11 cellular contexts compared by ENCODE assay signal in genomic region chr17:7186241-7186640, GRCh38. TPM values are rescaled to one million over a fixed set of nuclear protein-coding genes. Genes with fewer than 3 reads are reported as not detected.
A peak's percentile ranks its signal among the peaks of the same experiment; 100 is the strongest.
DNase-seq lines count a peak whose midpoint lies in the region; ATAC-seq, FAIRE-seq and TF ChIP-seq lines count a peak whose summit lies in the region.
"Had no signal": no experiment of that assay in that cellular context is flagged by ENCODE, and none has a peak within 500 bp of the region (broad histone marks: within the 10 kb centered on the region; RNA-seq: fewer than 3 reads in every experiment).

No MANE protein-coding gene starts in this region.

- H3K4me2 ChIP-seq in A549, result no peak overlapping the region

- H3K4me1 ChIP-seq in A549, result peaks cover 11% of the 10 kb centered on the region
- no peaks in the 10 kb centered on the region for H3K4me1 ChIP-seq in CD4-positive, alpha-beta memory T cell (ENCODE audit: insufficient read depth, low read length)

- H3K27ac Mint-ChIP-seq in CD4-positive, alpha-beta memory T cell, result peak overlapping the region in 1 of 7 donors; percentile 67
- H3K27ac Mint-ChIP-seq: natural killer cell had no signal

- H3K36me3 ChIP-seq in CD4-positive, alpha-beta memory T cell (ENCODE audit: insufficient read depth, low read length), result no peaks in the 10 kb centered on the region

- DNase-seq in A549 (ENCODE audit: low read depth in 1 of 2, low spot score in 1 of 2), result peak; percentile 37 to 53
- DNase-seq in RPMI8226, result peak; percentile 31
- no peak for DNase-seq in fibroblast of the aortic adventitia (ENCODE audit: low read depth)
- no peak for DNase-seq in iPS-NIHi7 (ENCODE audit: extremely low spot score)
- no peak for DNase-seq in CD4-positive, alpha-beta memory T cell
- no peak for DNase-seq in NCI-H1436 treated with DMSO at 0.1 percent for 48 hours (lab: John Stamatoyannopoulos, UW)
- DNase-seq: hippocampal formation, natural killer cell, NCI-H226 had no signal

- FAIRE-seq in A549 (lab: Jason Lieb, UNC), result no peak

- ATAC-seq in A549 (peak; percentile 46 to 63; a peak in 4 of 6 replicates), GM19452 (IDR thresholded peaks at IDR 0.05; ENCODE audit: unreplicated experiment) (no peak)

- no peak for TF ChIP-seq CTCF in A549 (IDR thresholded peaks at IDR 0.05)
- TF ChIP-seq CTCF in GM12873 (IDR thresholded peaks at IDR 0.05; ENCODE audit: insufficient read depth, low read depth, low read length, missing control alignments), result peak; percentile 62
- peak; percentile 5 for TF ChIP-seq CTCF in fibroblast of the aortic adventitia (IDR thresholded peaks at IDR 0.05; ENCODE audit: insufficient read depth, low read length)

- no peaks in the 10 kb centered on the region for H3K27me3 Mint-ChIP-seq in CD4-positive, alpha-beta memory T cell

- no peaks in the 10 kb centered on the region for H3K27me3 ChIP-seq in CD4-positive, alpha-beta memory T cell (ENCODE audit: insufficient read depth, low read length)

- no peak for TF ChIP-seq RAD21 in A549 (conservative IDR thresholded peaks at IDR 0.05 in 1 of 2, IDR thresholded peaks at IDR 0.05 in 1 of 2)

- WGBS in A549 (ENCODE audit: missing lambda C conversion rate), result 71% methylated on average over 7 of the region's 7 CpGs

- no peaks in the 10 kb centered on the region for H3K9me3 Mint-ChIP-seq in CD4-positive, alpha-beta memory T cell
- H3K9me3 Mint-ChIP-seq: natural killer cell had no signal

- no peak overlapping the region for H3K27ac ChIP-seq in A549
- no peak overlapping the region for H3K27ac ChIP-seq in CD4-positive, alpha-beta memory T cell (ENCODE audit: low read depth, low read length)

- no peaks in the 10 kb centered on the region for H3K9me3 ChIP-seq in A549
- H3K9me3 ChIP-seq in CD4-positive, alpha-beta memory T cell (ENCODE audit: control insufficient read depth in 1 of 2, low read length in 2 of 2), result no peaks in the 10 kb centered on the region

- intact Hi-C loops in CD4-positive, alpha-beta memory T cell (cut with micrococcal nuclease), result no loop called here

- TF ChIP-seq POLR2A in A549 (IDR thresholded peaks at IDR 0.05; ENCODE audit: low read length), result no peak

- H3K4me1 Mint-ChIP-seq in CD4-positive, alpha-beta memory T cell, result peaks cover 1 to 5% (median 4%) of the 10 kb centered on the region in 4 donors

- no peak overlapping the region for H3K4me3 ChIP-seq in A549
- H3K4me3 ChIP-seq in fibroblast of the aortic adventitia (ENCODE audit: low read depth, low read length), result no peak overlapping the region
- H3K4me3 ChIP-seq in CD4-positive, alpha-beta memory T cell (ENCODE audit: low read length in 2 of 2), result no peak overlapping the region

- CTCF ChIA-PET in A549 (lab: Yijun Ruan, JAX), result interaction anchor here (2.6 to 10.7 kb wide), 3 partner anchors 9 to 139 kb away, joined by 8 to 314 read pairs (median 50); partner anchors contain the start of gene SLC16A11
- CTCF ChIA-PET in CD4-positive, alpha-beta memory T cell (lab: Charles Lee; ENCODE audit: partially characterized antibody), result interaction anchor here (1.3 kb wide), 1 partner anchor 9 kb away, joined by 5 read pairs; no protein-coding TSS in a partner anchor

- no peak for TF ChIP-seq EP300 in A549 (IDR thresholded peaks at IDR 0.05)

- H3K36me3 Mint-ChIP-seq in CD4-positive, alpha-beta memory T cell, result no peaks in the 10 kb centered on the region
- H3K36me3 Mint-ChIP-seq: natural killer cell had no signal

- H3K4me3 Mint-ChIP-seq in CD4-positive, alpha-beta memory T cell, result no peak overlapping the region
- H3K4me3 Mint-ChIP-seq: natural killer cell had no signal

- POLR2A ChIA-PET in A549 (lab: Yijun Ruan, JAX), result no interaction called here
- POLR2A ChIA-PET in CD4-positive, alpha-beta memory T cell (lab: Charles Lee; ENCODE audit: partially characterized antibody), result no interaction called here

TF ChIP-seq in A549, 52 proteins besides CTCF, POLR2A, EP300 and RAD21 (continues in another document):
- TF ChIP-seq CHD2 (IDR thresholded peaks at IDR 0.05; ENCODE audit: low read length, partially characterized antibody), result no peak
- TF ChIP-seq FOSB (CRISPR knock-in tag; IDR thresholded peaks at IDR 0.05), result no peak
- TF ChIP-seq KDM1A (IDR thresholded peaks at IDR 0.05; ENCODE audit: low read depth), result peak; percentile 77; the same call in 1 of the 2 replicates
- no peak for TF ChIP-seq ZNF302 (CRISPR knock-in tag; IDR thresholded peaks at IDR 0.05)
- no peak for TF ChIP-seq ELK1 (IDR thresholded peaks at IDR 0.05; ENCODE audit: low read depth, low read length)
- no peak for TF ChIP-seq HMGXB4 (CRISPR knock-in tag; IDR thresholded peaks at IDR 0.05; ENCODE audit: borderline replicate concordance)

RNA-seq across cellular contexts. Expression of gene ASGR1, which starts 7.1 kb away (rescaled TPM):
- polyA plus RNA-seq in A549 (2011; rRNA removed) (2.6 and 3.4 TPM in 2 replicates), A549 (2017; fragmentation: RNase III; extraction: RNeasy Plus Mini Kit Qiagen cat#74134 plus additional on column Dnase treatment) (1.0 to 1.6 TPM (median 1.6 TPM) in 3 replicates)
- 1.2 and 1.6 TPM in 2 replicates for polyA plus RNA-seq in A549 (2012; cell fraction: cytosol; rRNA removed)
- 6.4 and 7.0 TPM in 2 replicates for polyA plus RNA-seq in A549 (2012; cell fraction: nucleus; rRNA removed)
- polyA minus RNA-seq in A549 (2011; rRNA and poly(A)+ RNA removed), result 2.1 TPM in 2 replicates
- total RNA-seq in fibroblast of the aortic adventitia (ENCODE audit: low replicate concordance), result 0.09 and 2.8 TPM in 2 replicates
- total RNA-seq in CD4-positive, alpha-beta memory T cell, result not detected
- not detected for polyA plus RNA-seq in CD4-positive, alpha-beta memory T cell

RNA-seq across cellular contexts. Expression of gene DLG4, which starts 33.4 kb away (rescaled TPM):
- polyA plus RNA-seq in A549 (2011; rRNA removed) (8.3 and 9.2 TPM in 2 replicates), A549 (2017; fragmentation: RNase III; extraction: RNeasy Plus Mini Kit Qiagen cat#74134 plus additional on column Dnase treatment) (16.1 to 22.6 TPM (median 21.3 TPM) in 3 replicates)
- polyA plus RNA-seq in A549 (2012; cell fraction: cytosol; rRNA removed), result 10.9 and 12.1 TPM in 2 replicates
- 29.1 and 29.3 TPM in 2 replicates for polyA plus RNA-seq in A549 (2012; cell fraction: nucleus; rRNA removed)
- polyA minus RNA-seq in A549 (2011; rRNA and poly(A)+ RNA removed), result 10.5 and 12.4 TPM in 2 replicates
- total RNA-seq in fibroblast of the aortic adventitia (ENCODE audit: low replicate concordance), result 2.9 and 11.9 TPM in 2 replicates
- total RNA-seq in CD4-positive, alpha-beta memory T cell, result 1 to 10 TPM; 7.2 to 7.6 TPM
- under 1 TPM; 0.44 to 0.50 TPM for polyA plus RNA-seq in CD4-positive, alpha-beta memory T cell

RNA-seq across cellular contexts. Expression of gene ACADVL, which starts 33.5 kb away (rescaled TPM):
- polyA plus RNA-seq in A549 (2011; rRNA removed) (238 and 288 TPM in 2 replicates), A549 (2017; fragmentation: RNase III; extraction: RNeasy Plus Mini Kit Qiagen cat#74134 plus additional on column Dnase treatment) (392 to 429 TPM (median 425 TPM) in 3 replicates)
- 382 and 426 TPM in 2 replicates for polyA plus RNA-seq in A549 (2012; cell fraction: cytosol; rRNA removed)
- polyA plus RNA-seq in A549 (2012; cell fraction: nucleus; rRNA removed), result 3,030 and 3,491 TPM in 2 replicates
- 239 and 248 TPM in 2 replicates for polyA minus RNA-seq in A549 (2011; rRNA and poly(A)+ RNA removed)
- 136 and 210 TPM in 2 replicates for total RNA-seq in fibroblast of the aortic adventitia (ENCODE audit: low replicate concordance)
- 100 to 1,000 TPM; 340 to 342 TPM for total RNA-seq in CD4-positive, alpha-beta memory T cell
- 100 to 1,000 TPM; 110 to 118 TPM for polyA plus RNA-seq in CD4-positive, alpha-beta memory T cell

RNA-seq across cellular contexts. Expression of gene DVL2, which starts 48.1 kb away (rescaled TPM):
- polyA plus RNA-seq in A549 (2011; rRNA removed) (5.7 and 9.6 TPM in 2 replicates), A549 (2017; fragmentation: RNase III; extraction: RNeasy Plus Mini Kit Qiagen cat#74134 plus additional on column Dnase treatment) (30.7 to 40.4 TPM (median 37.7 TPM) in 3 replicates)
- 6.5 and 9.2 TPM in 2 replicates for polyA plus RNA-seq in A549 (2012; cell fraction: cytosol; rRNA removed)
- 13.8 and 22.3 TPM in 2 replicates for polyA plus RNA-seq in A549 (2012; cell fraction: nucleus; rRNA removed)
- polyA minus RNA-seq in A549 (2011; rRNA and poly(A)+ RNA removed), result 27.8 and 36.3 TPM in 2 replicates
- 67.7 and 102 TPM in 2 replicates for total RNA-seq in fibroblast of the aortic adventitia (ENCODE audit: low replicate concordance)
- 10 to 100 TPM; 75.1 to 76.8 TPM for total RNA-seq in CD4-positive, alpha-beta memory T cell
- 10 to 100 TPM; 22.0 to 23.7 TPM for polyA plus RNA-seq in CD4-positive, alpha-beta memory T cell

RNA-seq across cellular contexts. Expression of gene PHF23, which starts 53.0 kb away (rescaled TPM):
- polyA plus RNA-seq in A549 (2011; rRNA removed), result 52.1 and 61.2 TPM in 2 replicates
- polyA plus RNA-seq in A549 (2012; cell fraction: cytosol; rRNA removed), result 43.2 and 48.2 TPM in 2 replicates
- 28.6 and 32.6 TPM in 2 replicates for polyA plus RNA-seq in A549 (2012; cell fraction: nucleus; rRNA removed)
- polyA plus RNA-seq in A549 (2017; fragmentation: RNase III; extraction: RNeasy Plus Mini Kit Qiagen cat#74134 plus additional on column Dnase treatment), result 70.9 to 80.2 TPM (median 79.1 TPM) in 3 replicates
- 66.5 and 74.4 TPM in 2 replicates for polyA minus RNA-seq in A549 (2011; rRNA and poly(A)+ RNA removed)
- 26.7 and 40.3 TPM in 2 replicates for total RNA-seq in fibroblast of the aortic adventitia (ENCODE audit: low replicate concordance)
- total RNA-seq in CD4-positive, alpha-beta memory T cell, result 10 to 100 TPM; 45.8 to 55.8 TPM
- 10 to 100 TPM; 11.4 to 29.8 TPM for polyA plus RNA-seq in CD4-positive, alpha-beta memory T cell

Comparison
In these comparisons a context has a peak if more than half of its experiments do, and no peak if none do; other contexts are left out.
1. DNase-seq: peak in A549 (2 of 2) and RPMI8226 (single experiment); none in fibroblast of the aortic adventitia (single experiment), iPS-NIHi7 (single experiment), CD4-positive, alpha-beta memory T cell (0 of 5) and NCI-H1436 treated with DMSO at 0.1 percent for 48 hours (single experiment).